In the genomic region with DNA sequence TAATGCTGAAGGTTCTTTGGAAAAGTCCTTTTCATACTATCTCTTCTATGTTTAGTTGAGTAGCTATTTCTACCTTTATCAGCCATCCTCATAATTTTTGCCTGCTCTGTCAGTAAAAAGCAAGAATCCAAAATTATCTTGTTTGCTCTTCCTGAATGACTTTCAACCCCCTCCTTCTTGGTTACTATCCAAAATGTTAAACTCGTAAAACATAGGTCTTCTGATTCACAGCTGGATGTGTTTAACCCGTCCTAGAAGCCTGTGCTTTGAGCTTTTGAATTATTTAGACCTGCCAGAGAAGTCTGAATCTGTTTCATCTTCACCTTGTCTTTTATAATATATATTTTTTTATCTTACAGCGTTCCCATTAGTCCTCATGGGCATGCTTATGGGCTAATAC, we compare ENCODE assay signal across 19 cellular contexts.
"Had no signal": no experiment of that assay in that cellular context is flagged by ENCODE, and none has a peak within 500 bp of the region (broad histone marks: within the 10 kb centered on the region; RNA-seq: fewer than 3 reads in every experiment).

No MANE protein-coding gene starts in this region.

- H3K4me3 ChIP-seq: dorsolateral prefrontal cortex, lower lobe of right lung, prostate gland, right atrium auricular region, smooth muscle cell, stomach, thyroid gland, vagina had no signal

- ATAC-seq: left ventricle myocardium superior; lower lobe of right lung; naive thymus-derived CD8-positive, alpha-beta T cell; sciatic nerve had no signal

- H3K4me1 ChIP-seq: lower lobe of right lung, prostate gland, right atrium auricular region, stomach, thyroid gland, vagina had no signal

- H3K9me3 ChIP-seq: lower lobe of right lung, prostate gland, right atrium auricular region, stomach, thyroid gland, vagina had no signal

- H3K4me3 Mint-ChIP-seq: nephron progenitor cell had no signal

- H3K4me1 Mint-ChIP-seq: naive thymus-derived CD8-positive, alpha-beta T cell; nephron progenitor cell had no signal

- H3K27ac Mint-ChIP-seq: nephron progenitor cell had no signal

- H3K36me3 ChIP-seq: lower lobe of right lung, prostate gland, right atrium auricular region, stomach, thyroid gland, vagina had no signal

- H3K27me3 ChIP-seq: right atrium auricular region, stomach, thyroid gland, vagina had no signal

- H3K27ac ChIP-seq: dorsolateral prefrontal cortex, lower lobe of right lung, prostate gland, right atrium auricular region, stomach, thyroid gland, vagina had no signal

- H3K36me3 Mint-ChIP-seq: naive thymus-derived CD8-positive, alpha-beta T cell had no signal

- H3K4me2 ChIP-seq: smooth muscle cell had no signal

- DNase-seq: dorsolateral prefrontal cortex; effector CD4-positive, alpha-beta T cell; left ventricle myocardium superior; lower lobe of right lung; naive thymus-derived CD8-positive, alpha-beta T cell; nephron progenitor cell; nucleus accumbens; stimulated activated CD4-positive, alpha-beta T cell treated with anti-CD3 and anti-CD28 coated beads, Interleukin-12 subunit alpha, Interleukin-12 subunit beta, amount 100 ng/mL, for 4 hours; stimulated activated CD4-positive, alpha-beta T cell treated with anti-CD3 and anti-CD28 coated beads, Interleukin-1b, Interleukin-23, amount 100 ng/mL, for 48 hours; stimulated activated CD4-positive, alpha-beta T cell treated with anti-CD3 and anti-CD28 coated beads, Interleukin-4, amount 100 ng/mL, for 1 hour; stimulated activated CD8-positive, alpha-beta memory T cell treated with anti-CD3 and anti-CD28 coated beads, Interleukin-4, amount 100 ng/mL, for 48 hours; stimulated activated naive CD4-positive, alpha-beta T cell treated with Interleukin-2 at 50 U/mL for 16 hours; stomach; thyroid gland had no signal
